17 cellular contexts compared by ENCODE assay signal in the genomic region with DNA sequence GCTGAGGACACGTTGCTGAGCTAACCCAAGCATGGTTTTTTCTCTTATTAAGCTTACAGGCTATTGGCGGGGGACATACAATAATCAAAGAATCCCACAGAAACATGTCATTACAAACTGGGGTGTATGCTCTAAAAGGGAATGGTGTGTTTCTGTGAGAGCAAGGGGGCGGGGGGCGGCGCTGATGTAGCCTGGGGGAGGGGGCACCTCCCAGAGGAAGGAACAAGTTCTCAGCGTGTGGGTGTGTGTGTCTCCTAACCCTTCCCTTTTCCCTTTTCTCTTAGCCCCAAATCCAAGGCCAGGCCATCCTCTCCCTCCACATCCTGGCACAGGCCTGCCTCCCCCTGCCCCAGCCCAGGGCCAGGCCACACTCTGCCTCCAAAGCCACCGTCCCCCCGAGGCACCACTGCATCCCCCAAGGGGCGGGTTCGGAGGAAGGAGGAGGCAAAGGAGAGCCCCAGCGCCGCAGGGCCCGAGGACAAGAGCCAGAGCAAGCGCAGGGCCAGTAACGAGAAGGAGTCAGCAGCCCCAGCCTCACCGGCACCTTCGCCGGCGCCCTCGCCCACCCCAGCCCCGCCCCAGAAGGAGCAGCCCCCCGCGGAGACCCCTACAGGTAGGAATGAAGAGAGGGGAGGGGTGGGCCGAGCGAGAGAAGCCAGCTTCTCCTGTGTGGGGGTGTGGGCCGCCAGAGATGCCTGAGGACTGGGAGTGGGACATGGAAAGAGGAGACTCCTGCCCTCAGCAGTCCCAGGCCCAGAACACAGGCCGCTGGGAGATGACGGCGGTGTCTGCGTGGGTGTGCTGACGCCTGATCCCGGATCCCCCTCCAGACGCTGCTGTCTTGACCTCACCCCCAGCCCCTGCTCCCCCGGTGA. TPM values are rescaled to one million over a fixed set of nuclear protein-coding genes. Genes with fewer than 3 reads are reported as not detected.
DNase-seq lines count a peak whose midpoint lies in the region; ATAC-seq, FAIRE-seq and TF ChIP-seq lines count a peak whose summit lies in the region.
"Had no signal": no experiment of that assay in that cellular context is flagged by ENCODE, and none has a peak within 500 bp of the region (broad histone marks: within the 10 kb centered on the region; RNA-seq: fewer than 3 reads in every experiment).

No MANE protein-coding gene starts in this region.

- H3K27me3 ChIP-seq in endodermal cell (ENCODE audit: control insufficient read depth, insufficient read depth, low read length, poor library complexity, severe bottlenecking) (no peaks in the 10 kb centered on the region), thoracic aorta (replicated peaks; ENCODE audit: insufficient read depth) (no peaks in the 10 kb centered on the region), aorta (ENCODE audit: control insufficient read depth in 1 of 2, insufficient read depth in 2 of 2, low read length in 1 of 2) (no peaks in the 10 kb centered on the region)
- H3K27me3 ChIP-seq: hepatocyte had no signal

- WGBS in endodermal cell (ENCODE audit: insufficient coverage in 1 of 2, insufficient read length in 1 of 2), 2 experiments: 24 to 69% methylated on average over 5 to 33 of the region's 34 CpGs
- 63 to 64% methylated on average over 16 to 18 of the region's 34 CpGs for WGBS in mesodermal cell (ENCODE audit: insufficient coverage in 2 of 2), 2 experiments
- 69 to 72% methylated on average over 34 of the region's 34 CpGs for WGBS in aorta, 2 donors

- H3K4me1 ChIP-seq in endodermal cell (ENCODE audit: control insufficient read depth, insufficient read depth, low read length): peaks cover 6% of the 10 kb centered on the region
- peaks cover 44% of the 10 kb centered on the region for H3K4me1 ChIP-seq in mesodermal cell (ENCODE audit: control insufficient read depth, insufficient read depth, low read length, poor library complexity, severe bottlenecking)
- peaks cover 14 to 27% of the 10 kb centered on the region in 2 donors for H3K4me1 ChIP-seq in thoracic aorta (ENCODE audit: control insufficient read depth in 1 of 2, low read depth in 2 of 2)
- H3K4me1 ChIP-seq in aorta (ENCODE audit: control insufficient read depth in 1 of 2, insufficient read depth in 2 of 2, low read length in 2 of 2): no peaks in the 10 kb centered on the region

- H3K9me3 ChIP-seq in endodermal cell (ENCODE audit: control insufficient read depth, low read length): no peaks in the 10 kb centered on the region
- H3K9me3 ChIP-seq in mesodermal cell (ENCODE audit: control insufficient read depth, low read length): no peaks in the 10 kb centered on the region
- no peaks in the 10 kb centered on the region for H3K9me3 ChIP-seq in thoracic aorta
- no peaks in the 10 kb centered on the region for H3K9me3 ChIP-seq in aorta (ENCODE audit: control insufficient read depth, low read length)

- CTCF ChIA-PET in RWPE1 (lab: Yijun Ruan, JAX): no interaction called here

- H3K4me1 Mint-ChIP-seq in endodermal cell: peaks cover 15% of the 10 kb centered on the region

- POLR2A ChIA-PET in RWPE1 (lab: Yijun Ruan, JAX; ENCODE audit: low non-redundant PET): no interaction called here

- no peaks in the 10 kb centered on the region for H3K27me3 Mint-ChIP-seq in endodermal cell (ENCODE audit: insufficient read depth)

- TF ChIP-seq CTCF in RWPE1 (conservative IDR thresholded peaks at IDR 0.05; ENCODE audit: low read depth): no peak
- TF ChIP-seq CTCF in endodermal cell (conservative IDR thresholded peaks at IDR 0.05): no peak
- no peak for TF ChIP-seq CTCF in thoracic aorta (IDR thresholded peaks at IDR 0.05)

- intact Hi-C loops in aorta (cut with DNase I): no loop called here

- H3K36me3 ChIP-seq in endodermal cell (ENCODE audit: control insufficient read depth, insufficient read depth, low read length): peaks cover 76% of the 10 kb centered on the region
- peaks cover 91% of the 10 kb centered on the region for H3K36me3 ChIP-seq in mesodermal cell (ENCODE audit: control insufficient read depth, insufficient read depth, low read length)
- H3K36me3 ChIP-seq in thoracic aorta: peaks cover 83% of the 10 kb centered on the region
- peaks cover 7 to 35% of the 10 kb centered on the region in 2 donors for H3K36me3 ChIP-seq in aorta (ENCODE audit: control insufficient read depth in 1 of 2, insufficient read depth in 2 of 2, low read length in 1 of 2)

- H3K27ac Mint-ChIP-seq in endodermal cell: peak overlapping the region; percentile 39
- H3K27ac Mint-ChIP-seq: activated naive CD4-positive, alpha-beta T cell treated with anti-CD3 and anti-CD28 coated beads for 36 hours had no signal

- H3K36me3 Mint-ChIP-seq in endodermal cell (ENCODE audit: low read depth): peaks cover 68% of the 10 kb centered on the region

- H3K9me3 Mint-ChIP-seq in endodermal cell: no peaks in the 10 kb centered on the region
- H3K9me3 Mint-ChIP-seq: activated naive CD4-positive, alpha-beta T cell treated with anti-CD3 and anti-CD28 coated beads for 36 hours had no signal

- FAIRE-seq in HTR-8/SVneo (lab: Jason Lieb, UNC): no peak
- FAIRE-seq: bronchial epithelial cell, urothelium cell line had no signal

- peak overlapping the region; percentile 26 for H3K4me3 Mint-ChIP-seq in endodermal cell
- H3K4me3 Mint-ChIP-seq: activated naive CD4-positive, alpha-beta T cell treated with anti-CD3 and anti-CD28 coated beads for 36 hours had no signal

- no peak overlapping the region for H3K9ac ChIP-seq in endodermal cell (ENCODE audit: extremely low read depth, low read length, poor library complexity, severe bottlenecking)

- peak overlapping the region; percentile 67 for H3K27ac ChIP-seq in RWPE1
- H3K27ac ChIP-seq in endodermal cell (ENCODE audit: low read depth, low read length): no peak overlapping the region
- peak overlapping the region; percentile 29 for H3K27ac ChIP-seq in mesodermal cell (ENCODE audit: low read depth, low read length, severe bottlenecking)
- peak overlapping the region; percentile 44 to 87 for H3K27ac ChIP-seq in thoracic aorta
- H3K27ac ChIP-seq in aorta (ENCODE audit: low read depth in 1 of 2, low read length in 2 of 2): peak overlapping the region in 1 of 2 donors; percentile 20
- H3K27ac ChIP-seq: C4-2B, hepatocyte had no signal

- ATAC-seq in thoracic aorta (ENCODE audit: insufficient number of reproducible peaks, low FRiP score, low read depth) (no peak), aorta (ENCODE audit: low FRiP score) (no peak)
- ATAC-seq: SK-N-SH treated with all-trans-retinoic acid at 6 μM for 48 hours had no signal

- H3K4me3 ChIP-seq in endodermal cell (ENCODE audit: low read length) (no peak overlapping the region), mesodermal cell (ENCODE audit: extremely low read depth, insufficient read depth, low read length, poor library complexity, severe bottlenecking) (no peak overlapping the region), thoracic aorta (no peak overlapping the region), aorta (ENCODE audit: low read length in 2 of 2) (no peak overlapping the region)
- H3K4me3 ChIP-seq: hepatocyte, K562 had no signal

- DNase-seq in RWPE1 (ENCODE audit: low spot score): no peak
- peak; percentile 78 for DNase-seq in endodermal cell
- no peak for DNase-seq in thoracic aorta (ENCODE audit: low spot score)
- DNase-seq in HTR-8/SVneo (ENCODE audit: insufficient read length, low spot score): no peak
- DNase-seq in aorta: no peak
- no peak for DNase-seq in activated CD4-positive, alpha-beta T cell treated with anti-CD3 and anti-CD28 coated beads for 1 hour
- DNase-seq: activated CD8-positive, alpha-beta memory T cell treated with anti-CD3 and anti-CD28 coated beads for 24 hours; activated naive CD4-positive, alpha-beta T cell treated with anti-CD3 and anti-CD28 coated beads for 36 hours; NCI-H1417; NCI-H2227 treated with DMSO at 0.1 percent for 48 hours had no signal

RNA-seq across cellular contexts. Expression of a gene that starts 21.9 kb away (rescaled TPM):
- total RNA-seq in endodermal cell (100 to 1,000 TPM; 119 to 120 TPM), thoracic aorta (100 to 1,000 TPM; 170 to 186 TPM), aorta (100 to 1,000 TPM; 113 to 133 TPM)
- polyA plus RNA-seq in endodermal cell (2013, experiment 1 of 2): 121 TPM
- polyA plus RNA-seq in endodermal cell (2013, experiment 2 of 2): 114 TPM
- polyA plus RNA-seq in mesodermal cell (2013, experiment 1 of 2): 148 TPM
- 124 TPM for polyA plus RNA-seq in mesodermal cell (2013, experiment 2 of 2)
- 10 to 100 TPM; 52.8 to 81.2 TPM for polyA plus RNA-seq in aorta

RNA-seq across cellular contexts. Expression of a gene that starts 28.5 kb away (rescaled TPM):
- total RNA-seq in endodermal cell (10 to 100 TPM; 61.5 to 79.9 TPM), thoracic aorta (10 to 100 TPM; 78.5 to 92.3 TPM), aorta (10 to 100 TPM; 55.6 to 61.7 TPM)
- polyA plus RNA-seq in endodermal cell (2013, experiment 1 of 2): 69.1 TPM
- 71.4 TPM for polyA plus RNA-seq in endodermal cell (2013, experiment 2 of 2)
- 61.7 TPM for polyA plus RNA-seq in mesodermal cell (2013, experiment 1 of 2)
- 55.2 TPM for polyA plus RNA-seq in mesodermal cell (2013, experiment 2 of 2)
- polyA plus RNA-seq in aorta: 10 to 100 TPM; 81.0 to 90.7 TPM

RNA-seq across cellular contexts. Expression of a gene that starts 46.4 kb away (rescaled TPM):
- 100 to 1,000 TPM; 145 to 165 TPM for total RNA-seq in endodermal cell
- 110 TPM for polyA plus RNA-seq in endodermal cell (2013, experiment 1 of 2)
- 105 TPM for polyA plus RNA-seq in endodermal cell (2013, experiment 2 of 2)
- 85.5 TPM for polyA plus RNA-seq in mesodermal cell (2013, experiment 1 of 2)
- 84.7 TPM for polyA plus RNA-seq in mesodermal cell (2013, experiment 2 of 2)
- total RNA-seq in thoracic aorta: 100 to 1,000 TPM in 1 of 2 donors, 10 to 100 TPM in 1; 49.3 to 111 TPM
- total RNA-seq in aorta: 10 to 100 TPM; 85.3 to 91.5 TPM
- 10 to 100 TPM; 31.6 to 46.7 TPM for polyA plus RNA-seq in aorta

RNA-seq across cellular contexts. Expression of a gene that starts 52.8 kb away (rescaled TPM):
- total RNA-seq in endodermal cell (under 1 TPM; 0.18 to 0.40 TPM), thoracic aorta (100 to 1,000 TPM in 1 of 2 donors, 10 to 100 TPM in 1; 41.6 to 126 TPM), aorta (10 to 100 TPM; 37.5 to 48.5 TPM)
- polyA plus RNA-seq in endodermal cell (2013, experiment 1 of 2): 1.7 TPM
- 1.7 TPM for polyA plus RNA-seq in endodermal cell (2013, experiment 2 of 2)
- polyA plus RNA-seq in mesodermal cell (2013, experiment 1 of 2): 0.37 TPM
- 0.61 TPM for polyA plus RNA-seq in mesodermal cell (2013, experiment 2 of 2)
- polyA plus RNA-seq in aorta: 10 to 100 TPM; 17.4 to 18.4 TPM
